Comparison of ENCODE assay signal across 31 cellular contexts in the genomic region with DNA sequence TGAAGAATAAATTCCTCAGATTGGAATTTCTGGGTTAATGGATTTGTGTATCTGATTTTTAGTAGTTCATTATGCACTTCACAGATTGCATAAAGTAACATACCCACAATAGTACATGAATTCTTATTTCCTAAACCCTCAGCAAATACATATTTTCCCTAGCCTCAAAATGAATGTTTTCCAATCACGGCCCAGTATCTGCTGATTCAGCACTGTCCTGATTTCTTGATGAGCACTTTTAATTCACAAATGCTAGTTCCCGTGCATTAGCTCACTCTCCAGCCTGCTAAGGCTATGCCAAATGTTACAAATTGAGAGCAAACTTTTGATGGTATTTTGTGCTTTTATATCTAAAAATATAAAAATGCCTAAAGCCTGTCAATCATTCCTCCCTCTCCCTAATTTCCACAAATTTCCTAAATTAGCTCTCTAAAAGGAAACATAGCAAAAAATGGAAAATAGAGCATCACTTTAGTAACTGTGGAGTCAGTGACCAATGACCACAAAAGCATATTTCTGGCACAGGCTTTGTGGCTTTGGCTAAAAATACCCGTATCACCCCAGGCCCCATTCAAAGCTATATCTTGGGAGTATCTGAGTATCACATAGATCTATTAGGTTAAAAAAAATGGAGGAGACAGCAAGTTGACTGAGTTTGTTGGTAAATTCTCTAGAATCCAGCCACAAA.
"Had no signal": no experiment of that assay in that cellular context is flagged by ENCODE, and none has a peak within 500 bp of the region (broad histone marks: within the 10 kb centered on the region; RNA-seq: fewer than 3 reads in every experiment).

No MANE protein-coding gene starts in this region.

- DNase-seq: activated CD4-positive, alpha-beta T cell treated with anti-CD3 and anti-CD28 coated beads for 48 hours; activated CD4-positive, alpha-beta T cell treated with anti-CD3 and anti-CD28 coated beads, Interleukin-2, amount 50 U/mL, for 48 hours; activated CD8-positive, alpha-beta memory T cell treated with anti-CD3 and anti-CD28 coated beads, Interleukin-2, amount 50 U/mL, for 4 hours; activated effector memory CD4-positive, alpha-beta T cell treated with anti-CD3 and anti-CD28 coated beads, Interleukin-2, amount 50 U/mL, for 16 hours; activated naive CD4-positive, alpha-beta T cell treated with anti-CD3 and anti-CD28 coated beads for 36 hours; activated naive CD8-positive, alpha-beta T cell treated with anti-CD3 and anti-CD28 coated beads for 36 hours; activated T-cell treated with anti-CD3 and anti-CD28 coated beads, Interleukin-2, amount 50 U/mL, for 1 hour; adrenal gland; aorta; cerebellar nuclear complex; dorsolateral prefrontal cortex; effector memory CD8-positive, alpha-beta T cell; foreskin fibroblast; heart left ventricle; hypothalamus; immature natural killer cell; kidney; left colon; right cardiac atrium; stimulated activated CD4-positive, alpha-beta T cell treated with anti-CD3 and anti-CD28 coated beads, Interleukin-12 subunit alpha, Interleukin-12 subunit beta, amount 100 ng/mL, for 4 hours; stimulated activated CD4-positive, alpha-beta T cell treated with anti-CD3 and anti-CD28 coated beads, Interleukin-4, amount 100 ng/mL, for 1 hour; stimulated activated naive CD8-positive, alpha-beta T cell treated with anti-CD3 and anti-CD28 coated beads, Interleukin-15, Interleukin-2, amounts not matched to agents 100 U/mL and 50 U/mL, for 24 hours; T-helper 1 cell; trophoblast cell; uterus; WERI-Rb-1 had no signal

- H3K27me3 ChIP-seq: adrenal gland, cardiac muscle cell, dorsolateral prefrontal cortex, heart left ventricle, testis, uterus had no signal

- ATAC-seq: activated CD4-positive, CD25-positive, alpha-beta regulatory T cell treated with anti-CD3 and anti-CD28 coated beads, Interleukin-2, amount 50 U/mL, for 24 hours; effector memory CD8-positive, alpha-beta T cell; heart left ventricle; left colon; natural killer cell treated with Interleukin-12 subunit alpha and Interleukin-12 subunit beta and Interleukin-15 and Interleukin-18, amount 100 ng/mL, for 72 hours; right cardiac atrium; stimulated activated naive CD8-positive, alpha-beta T cell treated with anti-CD3 and anti-CD28 coated beads, Interleukin-15, Interleukin-2, amounts not matched to agents 100 U/mL and 50 U/mL, for 24 hours had no signal

- H3K27ac ChIP-seq: adrenal gland, cardiac muscle cell, coronary artery, dorsolateral prefrontal cortex, heart left ventricle, testis, uterus, WERI-Rb-1 had no signal

- H3K4me3 ChIP-seq: adrenal gland, cardiac muscle cell, coronary artery, dorsolateral prefrontal cortex, heart left ventricle, testis, uterus had no signal

- H3K4me1 ChIP-seq: adrenal gland, heart left ventricle, testis, uterus had no signal

- H3K36me3 ChIP-seq: adrenal gland, cardiac muscle cell, heart left ventricle, uterus, WERI-Rb-1 had no signal

- H3K9me3 ChIP-seq: adrenal gland, testis, uterus had no signal
